Comparison of ENCODE assay signal across 18 cellular contexts in the genomic region with DNA sequence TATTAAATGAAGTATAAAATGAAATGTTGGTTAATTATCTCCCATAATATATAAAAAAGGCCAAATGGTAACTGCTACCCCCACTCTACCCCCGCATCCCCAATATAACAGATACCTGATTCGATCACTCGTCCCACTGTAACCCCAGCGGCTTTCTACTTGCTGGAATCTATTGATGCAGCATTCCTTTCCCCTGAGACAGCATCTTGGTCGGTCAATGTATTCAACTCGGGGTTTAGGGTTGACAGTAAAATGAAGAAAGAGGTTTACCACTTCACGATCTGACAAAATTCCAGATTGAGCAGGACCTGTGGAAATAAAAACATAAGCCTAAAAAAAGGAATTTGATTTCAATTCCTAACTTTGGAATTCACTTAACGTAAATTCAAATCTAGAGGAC. TPM values are rescaled to one million over a fixed set of nuclear protein-coding genes. Genes with fewer than 3 reads are reported as not detected.
A peak's percentile ranks its signal among the peaks of the same experiment; 100 is the strongest.
DNase-seq lines count a peak whose midpoint lies in the region; ATAC-seq and TF ChIP-seq lines count a peak whose summit lies in the region.
"Had no signal": no experiment of that assay in that cellular context is flagged by ENCODE, and none has a peak within 500 bp of the region (broad histone marks: within the 10 kb centered on the region; RNA-seq: fewer than 3 reads in every experiment).

No MANE protein-coding gene starts in this region.

- H3K36me3 ChIP-seq in IMR-90 (ENCODE audit: control insufficient read depth, insufficient read depth, low read length) (peaks cover 23% of the 10 kb centered on the region), prostate gland (peaks cover 0 to 4% of the 10 kb centered on the region in 2 donors)

- no peak overlapping the region for H4K91ac ChIP-seq in IMR-90 (ENCODE audit: insufficient read depth, low read depth, low read length)

- CTCF ChIA-PET in IMR-90 (lab: Yijun Ruan, JAX): interaction anchor here (0.6 kb wide), 1 partner anchor 918 kb away, joined by 3 read pairs; no protein-coding TSS in a partner anchor

- H3K4me3 ChIP-seq in IMR-90 (ENCODE audit: insufficient read depth, low read depth, low read length): no peak overlapping the region
- no peak overlapping the region for H3K4me3 ChIP-seq in astrocyte of the spinal cord (ENCODE audit: low read depth, low read length)
- H3K4me3 ChIP-seq in prostate gland: no peak overlapping the region
- H3K4me3 ChIP-seq: hepatocyte, skin epidermis had no signal

- H2AK9ac ChIP-seq in IMR-90 (replicated peaks; ENCODE audit: low read depth, low read length, poor library complexity): no peak overlapping the region

- no peak overlapping the region for H2BK15ac ChIP-seq in IMR-90 (ENCODE audit: low read depth, low read length)

- WGBS in IMR-90 (ENCODE audit: extremely low coverage in 2 of 2, insufficient read length in 1 of 2), 2 experiments: no CpG with 5 or more reads among the region's 8 CpGs
- 95% methylated on average over 8 of the region's 8 CpGs for WGBS in prostate gland

- no peak overlapping the region for H2AK5ac ChIP-seq in IMR-90 (ENCODE audit: low read depth, low read length)

- H3K4me1 ChIP-seq in IMR-90 (ENCODE audit: control insufficient read depth, insufficient read depth, low read length) (peaks cover 1% of the 10 kb centered on the region; the same call in 1 of the 2 replicates), prostate gland (replicated peaks) (no peaks in the 10 kb centered on the region)
- H3K4me1 ChIP-seq: parathyroid adenoma had no signal

- no peak overlapping the region for H3K4ac ChIP-seq in IMR-90 (ENCODE audit: low read depth, low read length)

- TF ChIP-seq CTCF in IMR-90 (conservative IDR thresholded peaks at IDR 0.05; ENCODE audit: low read depth, low read length) (no peak), astrocyte of the spinal cord (IDR thresholded peaks at IDR 0.05; ENCODE audit: low read depth, low read length) (no peak), prostate gland (IDR thresholded peaks at IDR 0.05) (no peak)

- no TSS peak for BruUV-seq in IMR-90 (replicated peaks; lab: Mats Ljungman, UMichigan)

- no peak overlapping the region for H3K14ac ChIP-seq in IMR-90 (replicated peaks; ENCODE audit: low read depth, low read length)

- H3K23ac ChIP-seq in IMR-90 (ENCODE audit: low read depth, low read length): no peak overlapping the region

- no peak overlapping the region for H2BK5ac ChIP-seq in IMR-90 (ENCODE audit: low read depth, low read length, poor library complexity, severe bottlenecking)

- H3K27me3 ChIP-seq in IMR-90 (ENCODE audit: control insufficient read depth, insufficient read depth, low read length) (no peaks in the 10 kb centered on the region), prostate gland (replicated peaks; ENCODE audit: insufficient read depth) (no peaks in the 10 kb centered on the region)
- H3K27me3 ChIP-seq: hepatocyte had no signal

- no peaks in the 10 kb centered on the region for H3K9me3 ChIP-seq in IMR-90 (ENCODE audit: control insufficient read depth, insufficient read depth, low read length)
- no peaks in the 10 kb centered on the region for H3K9me3 ChIP-seq in prostate gland

- H4K5ac ChIP-seq in IMR-90 (ENCODE audit: low read depth, low read length): no peak overlapping the region

- H3K27ac ChIP-seq in IMR-90 (ENCODE audit: insufficient read depth, low read length): no peak overlapping the region
- H3K27ac ChIP-seq in prostate gland: no peak overlapping the region
- H3K27ac ChIP-seq: hepatocyte, parathyroid adenoma, skin epidermis had no signal

- peak; percentile 80 for DNase-seq in ACHN
- peak; percentile 29 for DNase-seq in IMR-90
- DNase-seq in astrocyte of the spinal cord (ENCODE audit: low read depth, low spot score): peak; percentile 74
- peak; percentile 4 for DNase-seq in kidney tubule cell (ENCODE audit: low spot score)
- no peak for DNase-seq in prostate gland (ENCODE audit: low spot score)
- no peak for DNase-seq in GF-D8 (lab: John Stamatoyannopoulos, UW)
- DNase-seq in retina: no peak
- DNase-seq: activated gamma-delta T cell; amygdala; kidney; natural killer cell; NCI-H1930; NCI-H446; stimulated activated CD4-positive, alpha-beta T cell treated with anti-CD3 and anti-CD28 coated beads, Interleukin-2, amount 100 ng/mL, for 48 hours had no signal

- peaks cover 25% of the 10 kb centered on the region for H4K20me1 ChIP-seq in IMR-90 (ENCODE audit: insufficient read depth, low read length)

- peaks cover 6% of the 10 kb centered on the region; the same call in 1 of the 2 replicates for H3K9me1 ChIP-seq in IMR-90 (ENCODE audit: insufficient read depth, low read length)

- no peak overlapping the region for H3K9ac ChIP-seq in IMR-90 (ENCODE audit: low read depth, low read length)
- H3K9ac ChIP-seq: parathyroid adenoma had no signal

- no peak overlapping the region for H2AFZ ChIP-seq in IMR-90 (replicated peaks; ENCODE audit: low read length, poor library complexity)
- H2AFZ ChIP-seq: hepatocyte, parathyroid adenoma had no signal

- H2BK20ac ChIP-seq in IMR-90 (ENCODE audit: low read depth, low read length): no peak overlapping the region

- no peak overlapping the region for H3K4me2 ChIP-seq in IMR-90 (ENCODE audit: low read depth, low read length)
- H3K4me2 ChIP-seq: hepatocyte had no signal

- H3K18ac ChIP-seq in IMR-90 (ENCODE audit: low read depth, low read length): no peak overlapping the region

- no peak for TF ChIP-seq POLR2A in IMR-90 (IDR thresholded peaks at IDR 0.05; ENCODE audit: low read depth, low read length)
- no peak for TF ChIP-seq POLR2A in prostate gland (IDR thresholded peaks at IDR 0.05)

- in situ Hi-C loops in ACHN (cut with HindIII; ENCODE audit: low pct_ligation_motif_present, low pct_unique_long_range_greater_than_20kb, low sequenced_read_pairs) (no loop called here), IMR-90 (cut with MboI; ENCODE audit: low sequenced_read_pairs) (no loop called here), astrocyte of the spinal cord (cut with HindIII; ENCODE audit: low sequenced_read_pairs) (no loop called here)

- intact Hi-C loops in IMR-90 (cut with micrococcal nuclease): no loop called here
- intact Hi-C loops in prostate gland (cut with DNase I): no loop called here

- POLR2A ChIA-PET in IMR-90 (lab: Charles Lee; ENCODE audit: unreplicated experiment): no interaction called here

- no peak overlapping the region for H3K56ac ChIP-seq in IMR-90 (ENCODE audit: extremely low read depth, insufficient read depth, low read length)

- no peak overlapping the region for H4K8ac ChIP-seq in IMR-90 (ENCODE audit: low read depth in 2 of 2, low read length in 2 of 2)

- H3K79me1 ChIP-seq in IMR-90 (ENCODE audit: low read depth in 1 of 2, low read length in 2 of 2): peaks cover 37 to 41% of the 10 kb centered on the region in 2 experiments

- H2BK120ac ChIP-seq in IMR-90 (ENCODE audit: low read depth, low read length): no peak overlapping the region

- TF ChIP-seq RAD21 in IMR-90 (IDR thresholded peaks at IDR 0.05; ENCODE audit: low read length): no peak

- ATAC-seq in IMR-90 (ENCODE audit: low read depth): no peak
- no peak for ATAC-seq in HG02610 (IDR thresholded peaks at IDR 0.05; ENCODE audit: unreplicated experiment)
- ATAC-seq: natural killer cell had no signal

- dilution Hi-C loops in IMR-90 (cut with HindIII; ENCODE audit: low sequenced_read_pairs, unreplicated experiment): no loop called here

TF ChIP-seq in IMR-90, 13 proteins besides CTCF, POLR2A, EP300 and RAD21:
- TF ChIP-seq SMC3 (IDR thresholded peaks at IDR 0.05; ENCODE audit: low read depth, low read length) (no peak), CHD1 (IDR thresholded peaks at IDR 0.05; ENCODE audit: low read depth, low read length) (no peak), CEBPB (IDR thresholded peaks at IDR 0.05; ENCODE audit: low read depth, low read length) (no peak)

RNA-seq across cellular contexts. Expression of gene C15orf40, which starts 18.6 kb away (rescaled TPM):
- total RNA-seq in IMR-90 (2012; rRNA removed): 4.4 and 7.0 TPM in 2 replicates
- polyA plus RNA-seq in IMR-90 (2012; rRNA removed): 10.7 and 12.3 TPM in 2 replicates
- 8.1 and 12.8 TPM in 2 replicates for polyA plus RNA-seq in IMR-90 (2012; cell fraction: cytosol; rRNA removed)
- polyA plus RNA-seq in IMR-90 (2012; cell fraction: nucleus; rRNA removed; ENCODE audit: low replicate concordance): 6.0 and 8.1 TPM in 2 replicates
- total RNA-seq in prostate gland: 10 to 100 TPM; 15.4 to 22.1 TPM

RNA-seq across cellular contexts. Expression of gene BTBD1, which starts 37.0 kb away (rescaled TPM):
- total RNA-seq in IMR-90 (2012; rRNA removed): 78.7 and 90.5 TPM in 2 replicates
- 32.8 and 39.3 TPM in 2 replicates for polyA plus RNA-seq in IMR-90 (2012; rRNA removed)
- 12.1 and 20.3 TPM in 2 replicates for polyA plus RNA-seq in IMR-90 (2012; cell fraction: cytosol; rRNA removed)
- polyA plus RNA-seq in IMR-90 (2012; cell fraction: nucleus; rRNA removed; ENCODE audit: low replicate concordance): 9.5 and 22.4 TPM in 2 replicates
- 10 to 100 TPM; 56.6 to 71.3 TPM for total RNA-seq in prostate gland

RNA-seq across cellular contexts. Expression of gene RAMAC, which starts 44.0 kb away (rescaled TPM):
- total RNA-seq in IMR-90 (2012; rRNA removed) (29.6 and 38.9 TPM in 2 replicates), prostate gland (10 to 100 TPM; 22.4 to 24.1 TPM)
- polyA plus RNA-seq in IMR-90 (2012; rRNA removed): 18.5 and 23.6 TPM in 2 replicates
- 5.0 and 12.7 TPM in 2 replicates for polyA plus RNA-seq in IMR-90 (2012; cell fraction: cytosol; rRNA removed)
- 1.2 and 6.0 TPM in 2 replicates for polyA plus RNA-seq in IMR-90 (2012; cell fraction: nucleus; rRNA removed; ENCODE audit: low replicate concordance)

Comparison
In these comparisons a context has a peak if more than half of its experiments do, and no peak if none do; other contexts are left out.
1. DNase-seq: peak in ACHN (single experiment), IMR-90 (single experiment), astrocyte of the spinal cord (single experiment) and kidney tubule cell (single experiment); none in prostate gland (single experiment), GF-D8 (single experiment) and retina (single experiment).